Comparison of ENCODE assay signal across 1 cellular context in genomic region chr11:47642099-47642855, GRCh38.
TF ChIP-seq lines count a peak whose summit lies in the region.

MTCH2 (minus strand) TSS chr11:47642559; CDS start chr11:47642465, 94 bp downstream.

TF ChIP-seq in HepG2, 621 proteins besides CTCF, POLR2A, EP300 and RAD21 (continued from another document and continues in another):
- 0 out of 2 replicates have a peak, but pooled peaks have one; percentile 38 for TF ChIP-seq AKNA (CRISPR knock-in tag; IDR thresholded peaks at IDR 0.05; ENCODE audit: borderline replicate concordance)
- no peak for TF ChIP-seq SKIL (CRISPR knock-in tag; IDR thresholded peaks at IDR 0.05; ENCODE audit: borderline replicate concordance)
- TF ChIP-seq IRX3 (CRISPR knock-in tag; IDR thresholded peaks at IDR 0.05; ENCODE audit: borderline replicate concordance, low read depth): peak; percentile 86; the same call in 1 of the 2 replicates
- no peak for TF ChIP-seq ZNF710 (CRISPR knock-in tag; IDR thresholded peaks at IDR 0.05; ENCODE audit: borderline replicate concordance)
- no peak; the same call in 1 of the 2 replicates for TF ChIP-seq PAF1 (CRISPR knock-in tag; IDR thresholded peaks at IDR 0.05)
- peak; percentile 83 for TF ChIP-seq SALL2 (CRISPR knock-in tag; IDR thresholded peaks at IDR 0.05)
- TF ChIP-seq ZIK1 (CRISPR knock-in tag; IDR thresholded peaks at IDR 0.05; ENCODE audit: borderline replicate concordance, low read depth): peak; percentile 67; the same call in 1 of the 2 replicates
- TF ChIP-seq CREM (IDR thresholded peaks at IDR 0.05): peak; percentile 42; the same call in 1 of the 2 replicates
- TF ChIP-seq CREM (CRISPR knock-in tag; IDR thresholded peaks at IDR 0.05): no peak
- TF ChIP-seq MEIS1 (CRISPR knock-in tag; IDR thresholded peaks at IDR 0.05; ENCODE audit: borderline replicate concordance): peak; percentile 68
- peak; percentile 19; the same call in 1 of the 2 replicates for TF ChIP-seq ARHGAP35 (CRISPR knock-in tag; IDR thresholded peaks at IDR 0.05; ENCODE audit: borderline replicate concordance)
- TF ChIP-seq ELF4 (CRISPR knock-in tag; IDR thresholded peaks at IDR 0.05; ENCODE audit: borderline replicate concordance): no peak
- TF ChIP-seq TERF1 (CRISPR knock-in tag; IDR thresholded peaks at IDR 0.05): no peak
- no peak for TF ChIP-seq PRMT3 (CRISPR knock-in tag; IDR thresholded peaks at IDR 0.05; ENCODE audit: borderline replicate concordance, low read depth)
- TF ChIP-seq ZNF331 (CRISPR knock-in tag; IDR thresholded peaks at IDR 0.05): peak; percentile 44; the same call in 1 of the 2 replicates
- no peak for TF ChIP-seq DDIT3 (CRISPR knock-in tag; IDR thresholded peaks at IDR 0.05)
- no peak; the same call in 1 of the 2 replicates for TF ChIP-seq KLF9 (CRISPR knock-in tag; IDR thresholded peaks at IDR 0.05; ENCODE audit: low read depth)
- TF ChIP-seq ZNF260 (CRISPR knock-in tag; IDR thresholded peaks at IDR 0.05; ENCODE audit: borderline replicate concordance, low read depth): no peak
- no peak for TF ChIP-seq ZNF264 (CRISPR knock-in tag; IDR thresholded peaks at IDR 0.05)
- TF ChIP-seq ZNF652 (CRISPR knock-in tag; IDR thresholded peaks at IDR 0.05; ENCODE audit: borderline replicate concordance, low read depth): no peak
- TF ChIP-seq ZNF496 (CRISPR knock-in tag; IDR thresholded peaks at IDR 0.05; ENCODE audit: insufficient replicate concordance): no peak
- TF ChIP-seq TFDP2 (CRISPR knock-in tag; IDR thresholded peaks at IDR 0.05): peak; percentile 86
- TF ChIP-seq ZNF10 (CRISPR knock-in tag; IDR thresholded peaks at IDR 0.05; ENCODE audit: borderline replicate concordance, low read depth): no peak
- no peak for TF ChIP-seq ZBTB40 (IDR thresholded peaks at IDR 0.05)
- TF ChIP-seq ZBTB40 (CRISPR knock-in tag; IDR thresholded peaks at IDR 0.05): peak; percentile 48; the same call in 1 of the 2 replicates
- TF ChIP-seq ZNF737 (CRISPR knock-in tag; IDR thresholded peaks at IDR 0.05; ENCODE audit: borderline replicate concordance): no peak
- TF ChIP-seq ZNF589 (CRISPR knock-in tag; conservative IDR thresholded peaks at IDR 0.05): no peak
- TF ChIP-seq ZNF317 (CRISPR knock-in tag; IDR thresholded peaks at IDR 0.05): peak; percentile 80; the same call in 1 of the 2 replicates
- no peak for TF ChIP-seq PRDM4 (CRISPR knock-in tag; IDR thresholded peaks at IDR 0.05; ENCODE audit: borderline replicate concordance)
- TF ChIP-seq MLX (CRISPR knock-in tag; IDR thresholded peaks at IDR 0.05): peak; percentile 71
